In the genomic region with DNA sequence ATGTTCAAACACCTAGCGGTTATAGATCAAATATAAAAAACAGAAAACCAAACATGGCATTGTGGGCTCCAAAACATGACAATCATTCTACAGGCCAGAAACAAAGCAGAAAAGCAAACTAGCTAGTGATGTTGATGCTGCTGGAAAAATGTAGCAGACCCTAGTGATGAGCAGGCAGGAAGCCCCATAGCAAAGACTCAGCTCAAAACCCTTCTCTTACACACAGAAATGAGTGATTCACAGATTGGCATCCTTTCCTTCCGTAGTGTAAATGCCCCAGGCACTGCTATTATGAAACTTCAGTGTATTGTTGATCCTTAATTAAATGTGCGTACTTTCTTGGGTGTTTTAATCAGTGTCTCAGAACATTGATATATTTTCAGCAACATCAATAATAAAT, we compare ENCODE assay signal across 13 cellular contexts.
DNase-seq lines count a peak whose midpoint lies in the region; ATAC-seq and TF ChIP-seq lines count a peak whose summit lies in the region.
"Had no signal": no experiment of that assay in that cellular context is flagged by ENCODE, and none has a peak within 500 bp of the region (broad histone marks: within the 10 kb centered on the region; RNA-seq: fewer than 3 reads in every experiment).

No MANE protein-coding gene starts in this region.

- peaks cover 0 to 6% (median 0%) of the 10 kb centered on the region in 9 donors for H3K4me1 ChIP-seq in heart right ventricle
- H3K4me1 ChIP-seq in effector memory CD4-positive, alpha-beta T cell (ENCODE audit: control insufficient read depth, insufficient read depth, low read length, poor library complexity, severe bottlenecking), result no peaks in the 10 kb centered on the region

- intact Hi-C loops in heart right ventricle (cut with DNase I), result loop anchor here in 1 of 10 donors (10.0 kb wide), 1 partner anchor 85 kb away; no protein-coding TSS in a partner anchor

- peaks cover 18% of the 10 kb centered on the region for H3K4me1 Mint-ChIP-seq in mesothelial cell of epicardium
- peaks cover 9% of the 10 kb centered on the region for H3K4me1 Mint-ChIP-seq in activated T-cell treated with anti-CD3 and anti-CD28 coated beads, Interleukin-2, amount 50 U/mL, for 24 hours (ENCODE audit: low read depth)

- H3K4me3 Mint-ChIP-seq in mesothelial cell of epicardium, result no peak overlapping the region
- no peak overlapping the region for H3K4me3 Mint-ChIP-seq in activated T-cell treated with anti-CD3 and anti-CD28 coated beads, Interleukin-2, amount 50 U/mL, for 24 hours
- H3K4me3 Mint-ChIP-seq: neural crest cell had no signal

- no peak overlapping the region for H3K27ac ChIP-seq in heart right ventricle
- no peak overlapping the region for H3K27ac ChIP-seq in effector memory CD4-positive, alpha-beta T cell (ENCODE audit: insufficient read depth, low read length, poor library complexity, severe bottlenecking)

- DNase-seq in H4 (ENCODE audit: low spot score) (peak; percentile 23), T1000 (lab: John Stamatoyannopoulos, UW) (peak; percentile 46), fibroblast of gingiva (ENCODE audit: low read depth) (peak; percentile 84), renal cortical epithelial cell (ENCODE audit: low read depth) (peak; percentile 90), heart right ventricle (no peak), mesothelial cell of epicardium (ENCODE audit: low spot score in 2 of 2, unreplicated experiment in 2 of 2) (no peak)
- no peak for DNase-seq in activated T-cell treated with anti-CD3 and anti-CD28 coated beads, Interleukin-2, amount 50 U/mL, for 24 hours
- no peak for DNase-seq in effector memory CD4-positive, alpha-beta T cell
- DNase-seq: islet precursor cell; NCI-H1092 treated with DMSO at 0.1 percent for 48 hours; NCI-H82; stimulated activated naive CD8-positive, alpha-beta T cell treated with anti-CD3 and anti-CD28 coated beads, Interleukin-15, Interleukin-2, amounts not matched to agents 100 U/mL and 50 U/mL, for 24 hours had no signal

- no peak overlapping the region for H3K27ac Mint-ChIP-seq in mesothelial cell of epicardium
- no peak overlapping the region for H3K27ac Mint-ChIP-seq in activated T-cell treated with anti-CD3 and anti-CD28 coated beads, Interleukin-2, amount 50 U/mL, for 24 hours

- H3K36me3 ChIP-seq in heart right ventricle, result peaks cover 0 to 36% (median 0%) of the 10 kb centered on the region in 9 donors
- H3K36me3 ChIP-seq in effector memory CD4-positive, alpha-beta T cell (ENCODE audit: control insufficient read depth, insufficient read depth, low read length), result no peaks in the 10 kb centered on the region

- no peaks in the 10 kb centered on the region for H3K9me3 Mint-ChIP-seq in mesothelial cell of epicardium
- H3K9me3 Mint-ChIP-seq in activated T-cell treated with anti-CD3 and anti-CD28 coated beads, Interleukin-2, amount 50 U/mL, for 24 hours, result no peaks in the 10 kb centered on the region
- H3K9me3 Mint-ChIP-seq: neural crest cell had no signal

- H3K36me3 Mint-ChIP-seq in mesothelial cell of epicardium, result no peaks in the 10 kb centered on the region
- peaks cover 17% of the 10 kb centered on the region for H3K36me3 Mint-ChIP-seq in activated T-cell treated with anti-CD3 and anti-CD28 coated beads, Interleukin-2, amount 50 U/mL, for 24 hours (ENCODE audit: low read depth)

- ATAC-seq in heart right ventricle, result no peak
- ATAC-seq: stimulated activated naive CD8-positive, alpha-beta T cell treated with anti-CD3 and anti-CD28 coated beads, Interleukin-15, Interleukin-2, amounts not matched to agents 100 U/mL and 50 U/mL, for 24 hours had no signal

- H3K4me3 ChIP-seq in heart right ventricle, result no peak overlapping the region
- no peak overlapping the region for H3K4me3 ChIP-seq in effector memory CD4-positive, alpha-beta T cell (ENCODE audit: insufficient read depth, low read depth, low read length, poor library complexity, severe bottlenecking)

- TF ChIP-seq CTCF in heart right ventricle (IDR thresholded peaks at IDR 0.05), result no peak
- TF ChIP-seq CTCF in mesothelial cell of epicardium (IDR thresholded peaks at IDR 0.05; ENCODE audit: unreplicated experiment), result no peak

- H3K27me3 ChIP-seq in heart right ventricle, result no peaks in the 10 kb centered on the region
- H3K27me3 ChIP-seq in effector memory CD4-positive, alpha-beta T cell (replicated peaks; ENCODE audit: control insufficient read depth, insufficient read depth, low read length, poor library complexity, severe bottlenecking), result no peaks in the 10 kb centered on the region

- H3K9me3 ChIP-seq in heart right ventricle, result no peaks in the 10 kb centered on the region
- H3K9me3 ChIP-seq in effector memory CD4-positive, alpha-beta T cell (ENCODE audit: control insufficient read depth, low read length), result no peaks in the 10 kb centered on the region

- WGBS in heart right ventricle, 2 donors, result 98 to 99% methylated on average over 3 of the region's 3 CpGs

- H3K27me3 Mint-ChIP-seq in mesothelial cell of epicardium (ENCODE audit: low read depth), result no peaks in the 10 kb centered on the region
- H3K27me3 Mint-ChIP-seq in activated T-cell treated with anti-CD3 and anti-CD28 coated beads, Interleukin-2, amount 50 U/mL, for 24 hours, result no peaks in the 10 kb centered on the region

Comparison
In these comparisons a context has a peak if more than half of its experiments do, and no peak if none do; other contexts are left out.
1. DNase-seq: peak in H4 (single experiment), T1000 (single experiment), fibroblast of gingiva (single experiment) and renal cortical epithelial cell (single experiment); none in heart right ventricle (0 of 2), mesothelial cell of epicardium (0 of 2), activated T-cell treated with anti-CD3 and anti-CD28 coated beads, Interleukin-2, amount 50 U/mL, for 24 hours (single experiment) and effector memory CD4-positive, alpha-beta T cell (0 of 3).